Comparison of ENCODE assay signal across 20 cellular contexts in the genomic region with DNA sequence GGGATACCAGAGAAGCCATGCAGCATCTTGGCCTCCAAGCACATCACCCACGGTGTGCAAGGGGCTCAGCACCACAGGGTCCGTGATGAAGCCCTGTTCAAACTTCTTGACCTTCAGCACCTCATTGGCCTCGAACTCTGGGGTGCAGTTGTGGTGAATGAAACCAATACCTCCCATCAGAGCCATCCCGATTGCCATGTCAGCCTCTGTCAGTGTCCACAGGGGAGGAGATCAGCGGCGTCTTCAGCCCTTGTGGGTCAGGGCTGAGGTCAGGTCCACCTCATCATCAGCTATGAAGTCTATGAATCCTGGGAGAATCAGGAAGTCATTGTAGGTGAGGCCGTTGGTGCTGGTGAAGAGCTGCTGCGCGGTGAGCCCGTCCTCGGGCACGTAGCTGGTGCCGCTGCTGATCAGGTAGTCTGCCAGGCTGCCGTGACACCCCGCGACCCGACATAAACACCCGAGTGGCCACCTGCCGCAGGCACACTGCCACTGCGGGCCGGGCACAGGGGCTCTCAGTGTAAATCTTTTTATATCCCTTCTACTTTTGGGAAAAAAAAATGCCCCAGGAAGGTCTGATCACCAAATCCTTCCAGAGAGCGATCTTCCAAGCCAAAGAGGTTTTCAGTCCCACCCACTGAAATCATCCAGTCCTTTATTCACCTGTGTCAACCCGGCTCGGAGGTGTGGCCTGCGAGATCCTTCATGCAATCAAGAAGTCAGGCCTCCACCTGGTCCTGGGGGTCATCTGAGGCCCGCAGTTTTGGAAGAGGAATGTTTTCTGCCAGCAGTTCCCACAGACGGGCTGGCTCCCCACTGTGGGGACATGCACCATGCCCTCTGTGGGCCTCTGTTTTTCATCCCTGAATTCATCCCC.
DNase-seq lines count a peak whose midpoint lies in the region; ATAC-seq, FAIRE-seq and TF ChIP-seq lines count a peak whose summit lies in the region.
"Had no signal": no experiment of that assay in that cellular context is flagged by ENCODE, and none has a peak within 500 bp of the region (broad histone marks: within the 10 kb centered on the region; RNA-seq: fewer than 3 reads in every experiment).

No MANE protein-coding gene starts in this region.

- TF ChIP-seq CTCF in K562 (IDR thresholded peaks at IDR 0.05 in 2 of 3, conservative IDR thresholded peaks at IDR 0.05 in 1 of 3; ENCODE audit: insufficient read depth in 2 of 3, low read depth in 1 of 3, low read length in 3 of 3) (no peak), HepG2 (CRISPR knock-in tag; IDR thresholded peaks at IDR 0.05) (no peak), testis (IDR thresholded peaks at IDR 0.05) (no peak), transverse colon (IDR thresholded peaks at IDR 0.05) (no peak)

- intact Hi-C loops in K562 (cut with micrococcal nuclease) = no loop called here
- intact Hi-C loops in HepG2 (cut with micrococcal nuclease; ENCODE audit: unreplicated experiment) = no loop called here
- intact Hi-C loops in testis (cut with DNase I; ENCODE audit: low total_unique reads) = no loop called here
- intact Hi-C loops in transverse colon (cut with DNase I; ENCODE audit: low total_unique reads) = no loop called here

- H2BK12ac ChIP-seq in neuronal stem cell (ENCODE audit: low read length) = no peak overlapping the region

- no peak overlapping the region for H3K4me2 ChIP-seq in K562 (ENCODE audit: insufficient read depth, low read length)
- H3K4me2 ChIP-seq in HepG2 (ENCODE audit: low read depth, low read length) = no peak overlapping the region
- H3K4me2 ChIP-seq in neuronal stem cell (ENCODE audit: insufficient read depth, low read length, poor library complexity, severe bottlenecking) = no peak overlapping the region

- H3K27ac Mint-ChIP-seq in T-cell = no peak overlapping the region
- H3K27ac Mint-ChIP-seq: HFFc6 had no signal

- POLR2A ChIA-PET in K562 (lab: Yijun Ruan, JAX) = interaction anchor here (0.8 kb wide), 1 partner anchor 11 kb away, joined by 4 read pairs; no protein-coding TSS in a partner anchor
- POLR2A ChIA-PET in HepG2 (lab: Yijun Ruan, JAX) = no interaction called here
- POLR2A ChIA-PET in T-cell (lab: Charles Lee) = no interaction called here

- TF ChIP-seq EP300 in K562 (IDR thresholded peaks at IDR 0.05; ENCODE audit: low read length) = no peak
- no peak for TF ChIP-seq EP300 in HepG2 (IDR thresholded peaks at IDR 0.05; ENCODE audit: low read depth in 2 of 2, low read length in 2 of 2)
- TF ChIP-seq EP300 in HepG2 (CRISPR knock-in tag; IDR thresholded peaks at IDR 0.05; ENCODE audit: borderline replicate concordance) = no peak
- TF ChIP-seq EP300 in transverse colon (IDR thresholded peaks at IDR 0.05; ENCODE audit: low read depth) = no peak

- no peak for DNase-seq in K562 (ENCODE audit: extremely low read depth in 1 of 4, low spot score in 3 of 4)
- no peak for DNase-seq in HepG2 (ENCODE audit: low spot score)
- no peak for DNase-seq in neuronal stem cell (ENCODE audit: low spot score)
- DNase-seq in testis = peak; percentile 14
- DNase-seq in transverse colon = no peak
- DNase-seq in RCC 7860 (ENCODE audit: low spot score) = no peak
- no peak for DNase-seq in T-cell
- DNase-seq: C1 segment of cervical spinal cord; Calu3; CD4-positive, alpha-beta memory T cell; COR-L47; DMS53; DMS79 treated with DMSO at 0.1 percent for 48 hours; GF-D8; GOT3; HFFc6 had no signal

- no peaks in the 10 kb centered on the region for H3K4me1 Mint-ChIP-seq in T-cell
- H3K4me1 Mint-ChIP-seq: CD4-positive, alpha-beta memory T cell had no signal

- H3K9me3 ChIP-seq in K562 (replicated peaks; ENCODE audit: control insufficient read depth, insufficient read depth, low read depth, low read length) (0 out of 2 replicates have a peak, but pooled peaks cover 2% of the 10 kb centered on the region), HepG2 (ENCODE audit: low read length) (peaks cover 12% of the 10 kb centered on the region), neuronal stem cell (replicated peaks in 1 of 2; ENCODE audit: control insufficient read depth in 2 of 2, insufficient read depth in 1 of 2, low read depth in 1 of 2, low read length in 2 of 2) (peaks cover under 1 to 2% of the 10 kb centered on the region in 2 donors), testis (no peaks in the 10 kb centered on the region), transverse colon (peaks cover 0 to 6% of the 10 kb centered on the region in 2 donors)
- H3K9me3 ChIP-seq: HAP-1 had no signal

- WGBS in K562 (ENCODE audit: insufficient coverage, low coverage, missing lambda C conversion rate) = 81% methylated on average over 25 of the region's 27 CpGs
- 93% methylated on average over 10 of the region's 27 CpGs for WGBS in HepG2 (ENCODE audit: low lambda C conversion rate)
- WGBS in neuronal stem cell (ENCODE audit: extremely low coverage in 2 of 2, insufficient read length in 2 of 2, insufficient replicate concordance in 1 of 2), 2 donors = no CpG with 5 or more reads among the region's 27 CpGs
- 91 to 94% methylated on average over 22 to 27 of the region's 27 CpGs for WGBS in testis, 2 donors
- 93 to 100% methylated on average over 1 to 26 of the region's 27 CpGs for WGBS in transverse colon (ENCODE audit: low coverage in 1 of 2), 2 donors

- ATAC-seq in K562 (no peak), HepG2 (no peak), T-cell (replicated peaks in 1 of 4) (no peak)

- H3K27me3 ChIP-seq in K562 (ENCODE audit: control insufficient read depth in 2 of 2, insufficient read depth in 2 of 2, low read length in 2 of 2) = no peaks in the 10 kb centered on the region
- no peaks in the 10 kb centered on the region for H3K27me3 ChIP-seq in HepG2 (ENCODE audit: control insufficient read depth in 1 of 2, insufficient read depth in 2 of 2, low read length in 2 of 2)
- no peaks in the 10 kb centered on the region for H3K27me3 ChIP-seq in neuronal stem cell (ENCODE audit: control insufficient read depth in 3 of 3, insufficient read depth in 3 of 3, low read depth in 1 of 3, low read length in 3 of 3)
- H3K27me3 ChIP-seq in testis = no peaks in the 10 kb centered on the region
- no peaks in the 10 kb centered on the region for H3K27me3 ChIP-seq in transverse colon

- no peak overlapping the region for H3K4ac ChIP-seq in neuronal stem cell (ENCODE audit: low read length)

- H3K9ac ChIP-seq in K562 (ENCODE audit: insufficient read depth in 1 of 2, low read depth in 2 of 2, low read length in 2 of 2) = no peak overlapping the region; a peak in 1 of 4 replicates
- H3K9ac ChIP-seq in HepG2 (ENCODE audit: insufficient read depth, low read depth, low read length) = no peak overlapping the region
- H3K9ac ChIP-seq in neuronal stem cell (ENCODE audit: low read depth, low read length, poor library complexity) = no peak overlapping the region

- H2AFZ ChIP-seq in K562 (ENCODE audit: low read depth, low read length) (no peak overlapping the region), HepG2 (ENCODE audit: low read length) (no peak overlapping the region), neuronal stem cell (ENCODE audit: low read length) (no peak overlapping the region)

- TF ChIP-seq RAD21 in K562 (CRISPR knock-in tag; conservative IDR thresholded peaks at IDR 0.05 in 1 of 2, IDR thresholded peaks at IDR 0.05 in 1 of 2) = no peak
- no peak for TF ChIP-seq RAD21 in HepG2 (CRISPR knock-in tag; IDR thresholded peaks at IDR 0.05)

- H3K4me3 ChIP-seq in K562 (no peak overlapping the region), HepG2 (replicated peaks in 1 of 3; ENCODE audit: insufficient read depth in 1 of 3, low read depth in 2 of 3, low read length in 3 of 3) (no peak overlapping the region), neuronal stem cell (ENCODE audit: low read length in 2 of 2) (no peak overlapping the region), testis (no peak overlapping the region), transverse colon (no peak overlapping the region)
- H3K4me3 ChIP-seq: HAP-1 had no signal

- CTCF ChIA-PET in K562 (lab: Yijun Ruan, JAX; ENCODE audit: low intra/inter-chr PET ratio) = no interaction called here
- CTCF ChIA-PET in HepG2 (lab: Yijun Ruan, JAX; ENCODE audit: low intra/inter-chr PET ratio, low total read pairs) = no interaction called here
- CTCF ChIA-PET in T-cell (lab: Charles Lee) = no interaction called here

- no peak for FAIRE-seq in K562 (lab: Jason Lieb, UNC)
- FAIRE-seq in HepG2 (lab: Jason Lieb, UNC) = no peak
- no peak for FAIRE-seq in RCC 7860 (lab: Jason Lieb, UNC)
- FAIRE-seq: GM12891, GM18507, H54 had no signal

- no peaks in the 10 kb centered on the region for H3K9me1 ChIP-seq in K562 (ENCODE audit: control insufficient read depth, insufficient read depth, low read length)

- no peaks in the 10 kb centered on the region for H3K27me3 Mint-ChIP-seq in T-cell
- H3K27me3 Mint-ChIP-seq: CD4-positive, alpha-beta memory T cell had no signal

- H3K36me3 ChIP-seq in K562 (ENCODE audit: control insufficient read depth, insufficient read depth, low read length) (peaks cover 7% of the 10 kb centered on the region; the same call in 2 of the 3 replicates), HepG2 (replicated peaks in 1 of 2; ENCODE audit: control insufficient read depth in 1 of 2, insufficient read depth in 2 of 2, low read length in 2 of 2) (peaks cover 3% of the 10 kb centered on the region in 2 experiments; a peak in 3 of 5 replicates), neuronal stem cell (replicated peaks in 1 of 2; ENCODE audit: control insufficient read depth in 2 of 2, insufficient read depth in 2 of 2, low read length in 2 of 2) (peaks cover 4 to 47% of the 10 kb centered on the region in 2 donors), testis (ENCODE audit: low read depth, missing control alignments) (no peaks in the 10 kb centered on the region), transverse colon (no peaks in the 10 kb centered on the region)

- H3K4me3 Mint-ChIP-seq in T-cell = no peak overlapping the region
- H3K4me3 Mint-ChIP-seq: CD4-positive, alpha-beta memory T cell; HFFc6 had no signal

- H2BK5ac ChIP-seq in neuronal stem cell (ENCODE audit: low read length) = no peak overlapping the region

- no peaks in the 10 kb centered on the region for H3K4me1 ChIP-seq in K562 (replicated peaks in 1 of 2; ENCODE audit: control insufficient read depth in 2 of 2, insufficient read depth in 2 of 2, low read length in 2 of 2)
- H3K4me1 ChIP-seq in HepG2 (ENCODE audit: insufficient read depth, low read length) = no peaks in the 10 kb centered on the region
- no peaks in the 10 kb centered on the region for H3K4me1 ChIP-seq in neuronal stem cell (ENCODE audit: control insufficient read depth in 2 of 2, insufficient read depth in 1 of 2, low read depth in 1 of 2, low read length in 2 of 2)
- H3K4me1 ChIP-seq in testis = no peaks in the 10 kb centered on the region
- H3K4me1 ChIP-seq in transverse colon = no peaks in the 10 kb centered on the region
- H3K4me1 ChIP-seq: HAP-1 had no signal

- no peak overlapping the region for H3K14ac ChIP-seq in neuronal stem cell (ENCODE audit: low read length)

- H4K20me1 ChIP-seq in K562 (replicated peaks; ENCODE audit: control insufficient read depth, insufficient read depth, low read length) (no peaks in the 10 kb centered on the region), HepG2 (ENCODE audit: insufficient read depth, low read length) (no peaks in the 10 kb centered on the region)

- H2AK5ac ChIP-seq in neuronal stem cell (ENCODE audit: low read depth, low read length) = no peak overlapping the region

- peak overlapping the region; percentile 14 for H3K23ac ChIP-seq in neuronal stem cell (ENCODE audit: low read depth, low read length, poor library complexity)

- no peak overlapping the region for H3K18ac ChIP-seq in neuronal stem cell (ENCODE audit: low read length)

- H3K79me2 ChIP-seq in K562 (ENCODE audit: control insufficient read depth, insufficient read depth, low read length) (no peaks in the 10 kb centered on the region), HepG2 (ENCODE audit: insufficient read depth, low read length) (no peaks in the 10 kb centered on the region)

- H3K27ac ChIP-seq in K562 (ENCODE audit: extremely low read depth, low read depth, low read length) = no peak overlapping the region
- H3K27ac ChIP-seq in HepG2 (ENCODE audit: extremely low read length, insufficient read depth, low read length) = no peak overlapping the region
- no peak overlapping the region for H3K27ac ChIP-seq in neuronal stem cell (replicated peaks; ENCODE audit: low read length)
- no peak overlapping the region for H3K27ac ChIP-seq in testis
- H3K27ac ChIP-seq in transverse colon = no peak overlapping the region

- H3K36me3 Mint-ChIP-seq in T-cell = no peaks in the 10 kb centered on the region

- no peaks in the 10 kb centered on the region for H3K79me1 ChIP-seq in neuronal stem cell (ENCODE audit: low read depth, low read length)

- no peak overlapping the region for H4K91ac ChIP-seq in neuronal stem cell (ENCODE audit: low read depth, low read length, poor library complexity)

- H3K9me3 Mint-ChIP-seq in T-cell = peaks cover 0 to 10% (median 3%) of the 10 kb centered on the region in 3 donors

- H2BK15ac ChIP-seq in neuronal stem cell (ENCODE audit: low read length) = no peak overlapping the region

- in situ Hi-C loops in K562 (cut with MboI) = no loop called here
- in situ Hi-C loops in HepG2 (cut with HindIII; ENCODE audit: extremely low pct_ligation_motif_present, low pct_unique_long_range_greater_than_20kb) = no loop called here
- in situ Hi-C loops in transverse colon (cut with MboI; ENCODE audit: low pct_ligation_motif_present in 1 of 4, low pct_unique_long_range_greater_than_20kb in 1 of 4, low sequenced_read_pairs in 3 of 4) = no loop called here

- no peak overlapping the region for H4K8ac ChIP-seq in neuronal stem cell (ENCODE audit: low read depth, low read length)

- TF ChIP-seq POLR2A in K562 (conservative IDR thresholded peaks at IDR 0.05) = no peak
- no peak for TF ChIP-seq POLR2A in HepG2 (IDR thresholded peaks at IDR 0.05; ENCODE audit: insufficient read depth in 1 of 2, low read depth in 2 of 2, low read length in 2 of 2)
- TF ChIP-seq POLR2A in testis (IDR thresholded peaks at IDR 0.05) = no peak
- TF ChIP-seq POLR2A in transverse colon (IDR thresholded peaks at IDR 0.05) = no peak

- no peak overlapping the region for H2BK120ac ChIP-seq in neuronal stem cell (ENCODE audit: low read depth, low read length)

- BruUV-seq in K562 (replicated peaks; lab: Mats Ljungman, UMichigan) = no TSS peak
- no TSS peak for BruUV-seq in HepG2 (replicated peaks; lab: Mats Ljungman, UMichigan)
